3 cellular contexts compared by ENCODE assay signal in genomic region chr16:56384074-56384721, GRCh38.
TF ChIP-seq lines count a peak whose summit lies in the region.

No MANE protein-coding gene starts in this region.

TF ChIP-seq in liver, 16 proteins besides CTCF, POLR2A, EP300 and RAD21:
- TF ChIP-seq NR2F2 (IDR thresholded peaks at IDR 0.05) (no peak), GABPA (IDR thresholded peaks at IDR 0.05 in 1 of 2, conservative IDR thresholded peaks at IDR 0.05 in 1 of 2) (no peak), REST (IDR thresholded peaks at IDR 0.05) (peak; percentile 26), HNF4A (conservative IDR thresholded peaks at IDR 0.05) (peak; percentile 44 to 69), SP1 (IDR thresholded peaks at IDR 0.05) (peak; percentile 45), MAX (IDR thresholded peaks at IDR 0.05) (peak; percentile 23), YY1 (IDR thresholded peaks at IDR 0.05) (peak; percentile 56), RXRA (IDR thresholded peaks at IDR 0.05) (peak; percentile 87 to 92)

TF ChIP-seq in HepG2, 621 proteins besides CTCF, POLR2A, EP300 and RAD21:
- TF ChIP-seq, protein P1, sequence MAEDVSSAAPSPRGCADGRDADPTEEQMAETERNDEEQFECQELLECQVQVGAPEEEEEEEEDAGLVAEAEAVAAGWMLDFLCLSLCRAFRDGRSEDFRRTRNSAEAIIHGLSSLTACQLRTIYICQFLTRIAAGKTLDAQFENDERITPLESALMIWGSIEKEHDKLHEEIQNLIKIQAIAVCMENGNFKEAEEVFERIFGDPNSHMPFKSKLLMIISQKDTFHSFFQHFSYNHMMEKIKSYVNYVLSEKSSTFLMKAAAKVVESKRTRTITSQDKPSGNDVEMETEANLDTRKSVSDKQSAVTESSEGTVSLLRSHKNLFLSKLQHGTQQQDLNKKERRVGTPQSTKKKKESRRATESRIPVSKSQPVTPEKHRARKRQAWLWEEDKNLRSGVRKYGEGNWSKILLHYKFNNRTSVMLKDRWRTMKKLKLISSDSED (CRISPR knock-in tag; IDR thresholded peaks at IDR 0.05), result no peak
- no peak for TF ChIP-seq ZNF446 (CRISPR knock-in tag; IDR thresholded peaks at IDR 0.05)
- TF ChIP-seq ZNF781 (CRISPR knock-in tag; IDR thresholded peaks at IDR 0.05; ENCODE audit: borderline replicate concordance, not compliant biosample characterization), result no peak
- TF ChIP-seq MAFG (CRISPR knock-in tag; IDR thresholded peaks at IDR 0.05), result no peak

TF ChIP-seq in WTC11, 78 proteins besides CTCF, POLR2A, EP300 and RAD21:
- TF ChIP-seq, protein P2, sequence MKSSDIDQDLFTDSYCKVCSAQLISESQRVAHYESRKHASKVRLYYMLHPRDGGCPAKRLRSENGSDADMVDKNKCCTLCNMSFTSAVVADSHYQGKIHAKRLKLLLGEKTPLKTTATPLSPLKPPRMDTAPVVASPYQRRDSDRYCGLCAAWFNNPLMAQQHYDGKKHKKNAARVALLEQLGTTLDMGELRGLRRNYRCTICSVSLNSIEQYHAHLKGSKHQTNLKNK (CRISPR knock-in tag; IDR thresholded peaks at IDR 0.05), result no peak
- no peak for TF ChIP-seq ATF6 (CRISPR knock-in tag; IDR thresholded peaks at IDR 0.05)
- TF ChIP-seq SMAD3 (CRISPR knock-in tag; IDR thresholded peaks at IDR 0.05; ENCODE audit: borderline replicate concordance), result no peak
- no peak for TF ChIP-seq OVOL2 (CRISPR knock-in tag; IDR thresholded peaks at IDR 0.05; ENCODE audit: borderline replicate concordance)
- no peak for TF ChIP-seq ZNF671 (CRISPR knock-in tag; IDR thresholded peaks at IDR 0.05)
- TF ChIP-seq ZNF232 (CRISPR knock-in tag; IDR thresholded peaks at IDR 0.05), result no peak
- no peak for TF ChIP-seq ESRRA (CRISPR knock-in tag; IDR thresholded peaks at IDR 0.05; ENCODE audit: borderline replicate concordance)
- no peak for TF ChIP-seq FOXP1 (CRISPR knock-in tag; IDR thresholded peaks at IDR 0.05; ENCODE audit: borderline replicate concordance)
- no peak for TF ChIP-seq GABPB1 (CRISPR knock-in tag; IDR thresholded peaks at IDR 0.05)
- no peak for TF ChIP-seq ATF1 (CRISPR knock-in tag; IDR thresholded peaks at IDR 0.05)
- TF ChIP-seq NR3C1 (CRISPR knock-in tag; conservative IDR thresholded peaks at IDR 0.05; ENCODE audit: low read depth), result no peak
